26 cellular contexts compared by ENCODE assay signal in the genomic region with DNA sequence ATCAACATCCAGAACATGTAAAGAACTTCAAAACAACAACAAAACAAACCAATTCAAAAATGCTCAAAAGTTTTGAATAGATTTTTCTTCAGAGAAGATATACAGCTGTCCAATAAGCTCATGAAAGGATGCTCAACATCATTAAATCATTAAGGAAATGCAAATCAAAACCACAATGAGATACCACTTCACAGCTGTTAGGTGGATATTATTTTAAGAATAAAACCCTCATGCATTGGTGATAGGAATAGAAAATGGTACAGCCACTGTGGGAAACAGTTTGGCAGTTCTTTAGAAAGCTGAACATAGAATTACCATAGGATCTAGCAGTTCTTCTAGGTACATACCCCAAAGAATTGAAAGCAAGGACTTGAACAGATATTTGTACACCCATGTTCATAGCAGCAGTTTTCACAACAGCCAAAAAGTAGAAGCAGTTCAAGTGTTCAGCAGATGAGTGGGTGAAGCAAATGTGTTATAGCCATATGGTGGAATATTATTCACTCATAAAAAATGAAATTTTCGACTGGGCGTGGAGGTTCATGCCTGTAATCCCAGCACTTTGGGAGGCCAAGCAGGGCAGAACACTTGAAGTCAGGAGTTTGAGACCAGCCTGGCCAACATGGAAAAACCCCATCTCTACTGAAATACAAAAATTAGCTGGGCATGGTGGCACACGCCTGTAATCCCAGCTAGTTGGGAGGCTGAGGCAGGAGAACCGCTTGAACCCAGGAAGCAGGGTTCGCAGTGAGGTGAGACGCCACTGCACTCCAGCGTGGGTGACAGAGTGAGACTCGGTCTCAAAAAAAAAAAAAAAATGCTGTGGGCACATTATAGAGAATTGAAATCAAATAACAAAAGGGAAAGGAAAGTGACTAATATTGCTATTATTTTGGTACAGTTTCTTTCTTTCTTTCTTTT. TPM values are rescaled to one million over a fixed set of nuclear protein-coding genes. Genes with fewer than 3 reads are reported as not detected.
A peak's percentile ranks its signal among the peaks of the same experiment; 100 is the strongest.
DNase-seq lines count a peak whose midpoint lies in the region; ATAC-seq and TF ChIP-seq lines count a peak whose summit lies in the region.
"Had no signal": no experiment of that assay in that cellular context is flagged by ENCODE, and none has a peak within 500 bp of the region (broad histone marks: within the 10 kb centered on the region; RNA-seq: fewer than 3 reads in every experiment).

No MANE protein-coding gene starts in this region.

- no peaks in the 10 kb centered on the region for H3K9me3 Mint-ChIP-seq in activated T-cell treated with anti-CD3 and anti-CD28 coated beads, Interleukin-2, amount 50 U/mL, for 24 hours
- H3K9me3 Mint-ChIP-seq in CD8-positive, alpha-beta T cell, result no peaks in the 10 kb centered on the region
- H3K9me3 Mint-ChIP-seq in mesothelial cell of epicardium, result no peaks in the 10 kb centered on the region
- H3K9me3 Mint-ChIP-seq: activated T-helper 1 cell treated with anti-CD3 and anti-CD28 coated beads, Interleukin-12 subunit alpha, Interleukin-12 subunit beta, Interleukin-2, Interleukin-4 antibody, amounts not matched to agents 30 ng/mL and 10 ng/mL and 1 ng/mL, durations not matched to agents 14 hours and 24 hours and 36 hours; immature natural killer cell had no signal

- no peaks in the 10 kb centered on the region for H3K36me3 ChIP-seq in CD8-positive, alpha-beta T cell (ENCODE audit: insufficient read depth, low read length)
- no peaks in the 10 kb centered on the region for H3K36me3 ChIP-seq in Panc1 (ENCODE audit: control insufficient read depth, insufficient read depth, low read length)
- H3K36me3 ChIP-seq in spleen, result peaks cover 0 to 48% (median 2%) of the 10 kb centered on the region in 6 donors
- H3K36me3 ChIP-seq: left ventricle myocardium inferior had no signal

- H3K4me1 Mint-ChIP-seq in activated T-cell treated with anti-CD3 and anti-CD28 coated beads, Interleukin-2, amount 50 U/mL, for 24 hours (ENCODE audit: low read depth), result peaks cover 57% of the 10 kb centered on the region
- peaks cover 44% of the 10 kb centered on the region for H3K4me1 Mint-ChIP-seq in CD8-positive, alpha-beta T cell (ENCODE audit: low read depth)
- H3K4me1 Mint-ChIP-seq in mesothelial cell of epicardium, result peaks cover 16% of the 10 kb centered on the region

- H3K27ac ChIP-seq in CD8-positive, alpha-beta T cell (ENCODE audit: low read depth, low read length), result no peak overlapping the region
- H3K27ac ChIP-seq in Panc1 (ENCODE audit: low read length), result no peak overlapping the region
- H3K27ac ChIP-seq in spleen, result no peak overlapping the region
- H3K27ac ChIP-seq: epithelial cell of prostate, GM23248, left ventricle myocardium inferior, PC-9, psoas muscle, skin epidermis, VCaP had no signal

- ATAC-seq in CD8-positive, alpha-beta T cell, result no peak
- no peak for ATAC-seq in Panc1
- ATAC-seq in GM21825 (IDR thresholded peaks at IDR 0.05; ENCODE audit: unreplicated experiment), result no peak
- ATAC-seq: mucosa of descending colon, psoas muscle had no signal

- H3K4me1 ChIP-seq in CD8-positive, alpha-beta T cell (ENCODE audit: insufficient read depth, low read length), result peaks cover 11% of the 10 kb centered on the region
- H3K4me1 ChIP-seq in Panc1 (ENCODE audit: control insufficient read depth, insufficient read depth, low read length) (no peaks in the 10 kb centered on the region), spleen (peaks cover 0 to 22% (median 4%) of the 10 kb centered on the region in 6 donors)
- H3K4me1 ChIP-seq: left ventricle myocardium inferior, psoas muscle had no signal

- peaks cover 36% of the 10 kb centered on the region for H3K36me3 Mint-ChIP-seq in activated T-cell treated with anti-CD3 and anti-CD28 coated beads, Interleukin-2, amount 50 U/mL, for 24 hours (ENCODE audit: low read depth)
- peaks cover 30% of the 10 kb centered on the region for H3K36me3 Mint-ChIP-seq in CD8-positive, alpha-beta T cell
- peaks cover 1% of the 10 kb centered on the region for H3K36me3 Mint-ChIP-seq in mesothelial cell of epicardium

- TSS peak; percentile 40 for BruUV-seq in Panc1 (replicated peaks; lab: Mats Ljungman, UMichigan)

- H3K27me3 Mint-ChIP-seq in activated T-cell treated with anti-CD3 and anti-CD28 coated beads, Interleukin-2, amount 50 U/mL, for 24 hours, result no peaks in the 10 kb centered on the region
- no peaks in the 10 kb centered on the region for H3K27me3 Mint-ChIP-seq in CD8-positive, alpha-beta T cell (ENCODE audit: low read depth)
- no peaks in the 10 kb centered on the region for H3K27me3 Mint-ChIP-seq in mesothelial cell of epicardium (ENCODE audit: low read depth)

- CTCF ChIA-PET in CD8-positive, alpha-beta T cell (lab: Charles Lee), result interaction anchor here (0.7 to 1.6 kb wide), 4 partner anchors 37 to 74 kb away, joined by 3 to 6 read pairs (median 4); a partner anchor contains a TSS
- CTCF ChIA-PET in Panc1 (lab: Charles Lee), result interaction anchor here (0.7 kb wide), 1 partner anchor 11 kb away, joined by 3 read pairs; no protein-coding TSS in a partner anchor
- CTCF ChIA-PET in HEK293T (lab: Yijun Ruan, JAX), result interaction anchor here (0.6 kb wide), 1 partner anchor 23 kb away, joined by 3 read pairs; no protein-coding TSS in a partner anchor

- 90 to 92% (median 90%) methylated on average over 8 of the region's 8 CpGs for WGBS in spleen, 5 donors

- no peak for DNase-seq in activated T-cell treated with anti-CD3 and anti-CD28 coated beads, Interleukin-2, amount 50 U/mL, for 24 hours
- DNase-seq in activated T-cell treated with anti-CD3 and anti-CD28 coated beads, Interleukin-2, amount 50 U/mL, for 48 hours, result no peak
- DNase-seq in CD8-positive, alpha-beta T cell, result no peak
- DNase-seq in Panc1 (ENCODE audit: low read depth, low spot score) (no peak), mesothelial cell of epicardium (ENCODE audit: low spot score in 2 of 2, unreplicated experiment in 2 of 2) (no peak), spleen (no peak), HEK293T (ENCODE audit: extremely low spot score) (no peak)
- DNase-seq: anterior cingulate cortex, C1 segment of cervical spinal cord, foreskin fibroblast, GM23248, immature natural killer cell, KBM-7, left ventricle myocardium inferior, mucosa of descending colon, NCI-H187, NCI-H2227 treated with DMSO at 0.1 percent for 48 hours, NCI-H774, PC-9, psoas muscle, T-helper 2 cell had no signal

- no peaks in the 10 kb centered on the region for H3K9me3 ChIP-seq in CD8-positive, alpha-beta T cell (ENCODE audit: low read length)
- no peaks in the 10 kb centered on the region for H3K9me3 ChIP-seq in Panc1 (ENCODE audit: control insufficient read depth, insufficient read depth, low read depth, low read length)
- no peaks in the 10 kb centered on the region for H3K9me3 ChIP-seq in spleen
- H3K9me3 ChIP-seq: left ventricle myocardium inferior, mucosa of descending colon, psoas muscle had no signal

- in situ Hi-C loops in Panc1 (cut with HindIII; ENCODE audit: low pct_unique_long_range_greater_than_20kb, low sequenced_read_pairs), result no loop called here

- TF ChIP-seq CTCF in CD8-positive, alpha-beta T cell (IDR thresholded peaks at IDR 0.05), result no peak
- TF ChIP-seq CTCF in Panc1 (IDR thresholded peaks at IDR 0.05) (no peak), mesothelial cell of epicardium (IDR thresholded peaks at IDR 0.05; ENCODE audit: unreplicated experiment) (no peak), spleen (IDR thresholded peaks at IDR 0.05 in 8 of 11, conservative IDR thresholded peaks at IDR 0.05 in 3 of 11) (no peak)

- POLR2A ChIA-PET in CD8-positive, alpha-beta T cell (lab: Charles Lee), result interaction anchor here (0.6 to 3.0 kb wide), 3 partner anchors 15 to 945 kb away, joined by 3 to 9 read pairs (median 4); a partner anchor contains a TSS
- POLR2A ChIA-PET in Panc1 (lab: Charles Lee) (interaction anchor here (0.6 kb wide), 1 partner anchor 104 kb away, joined by 3 read pairs; no protein-coding TSS in a partner anchor), HEK293T (lab: Yijun Ruan, JAX) (interaction anchor here (1.0 kb wide), 1 partner anchor 71 kb away, joined by 3 read pairs; no protein-coding TSS in a partner anchor)

- TF ChIP-seq POLR2A in spleen (IDR thresholded peaks at IDR 0.05), result no peak

- intact Hi-C loops in CD8-positive, alpha-beta T cell (cut with DNase I, micrococcal nuclease), result no loop called here
- intact Hi-C loops in Panc1 (cut with micrococcal nuclease; ENCODE audit: unreplicated experiment) (no loop called here), spleen (cut with DNase I; ENCODE audit: low total_unique reads) (no loop called here)

- H3K4me3 Mint-ChIP-seq in activated T-cell treated with anti-CD3 and anti-CD28 coated beads, Interleukin-2, amount 50 U/mL, for 24 hours, result peak overlapping the region; percentile 39
- H3K4me3 Mint-ChIP-seq in CD8-positive, alpha-beta T cell, result peak overlapping the region; percentile 8
- H3K4me3 Mint-ChIP-seq in mesothelial cell of epicardium, result no peak overlapping the region
- H3K4me3 Mint-ChIP-seq: activated T-helper 1 cell treated with anti-CD3 and anti-CD28 coated beads, Interleukin-12 subunit alpha, Interleukin-12 subunit beta, Interleukin-2, Interleukin-4 antibody, amounts not matched to agents 30 ng/mL and 10 ng/mL and 1 ng/mL, durations not matched to agents 14 hours and 24 hours and 36 hours had no signal

- no peaks in the 10 kb centered on the region for H3K27me3 ChIP-seq in CD8-positive, alpha-beta T cell (ENCODE audit: insufficient read depth, low read length)
- H3K27me3 ChIP-seq in Panc1 (ENCODE audit: control insufficient read depth, insufficient read depth, low read length) (no peaks in the 10 kb centered on the region), spleen (replicated peaks in 1 of 7) (no peaks in the 10 kb centered on the region)

- H3K27ac Mint-ChIP-seq in activated T-cell treated with anti-CD3 and anti-CD28 coated beads, Interleukin-2, amount 50 U/mL, for 24 hours, result peak overlapping the region; percentile 86
- H3K27ac Mint-ChIP-seq in CD8-positive, alpha-beta T cell, result no peak overlapping the region
- peak overlapping the region; percentile 85 for H3K27ac Mint-ChIP-seq in mesothelial cell of epicardium
- H3K27ac Mint-ChIP-seq: activated T-helper 1 cell treated with anti-CD3 and anti-CD28 coated beads, Interleukin-12 subunit alpha, Interleukin-12 subunit beta, Interleukin-2, Interleukin-4 antibody, amounts not matched to agents 30 ng/mL and 10 ng/mL and 1 ng/mL, durations not matched to agents 14 hours and 24 hours and 36 hours had no signal

- no peak overlapping the region for H3K4me3 ChIP-seq in CD8-positive, alpha-beta T cell (ENCODE audit: low read depth, low read length)
- H3K4me3 ChIP-seq in Panc1 (ENCODE audit: low read depth in 2 of 2, low read length in 2 of 2), result no peak overlapping the region
- no peak overlapping the region for H3K4me3 ChIP-seq in spleen
- H3K4me3 ChIP-seq: GM23248, left ventricle myocardium inferior, mucosa of descending colon, PC-9, psoas muscle, skin epidermis had no signal

TF ChIP-seq in HEK293T, 16 proteins besides CTCF, POLR2A, EP300 and RAD21 (continues in another document):
- TF ChIP-seq NFRKB (IDR thresholded peaks at IDR 0.05) (no peak), L3MBTL2 (conservative IDR thresholded peaks at IDR 0.05) (no peak), ARNT (IDR thresholded peaks at IDR 0.05) (no peak)

RNA-seq across cellular contexts. Expression of a gene that starts 42.9 kb away (rescaled TPM):
- 10 to 100 TPM; 13.5 to 13.8 TPM for total RNA-seq in CD8-positive, alpha-beta T cell
- total RNA-seq in Panc1 (2021; ENCODE audit: unreplicated experiment) (69.9 TPM), mesothelial cell of epicardium (27.5 to 28.0 TPM (median 27.6 TPM) in 3 replicates), spleen (10 to 100 TPM; 41.0 to 56.3 (median 48.9) TPM)
- 22.0 TPM for polyA plus RNA-seq in Panc1 (2012; ENCODE audit: insufficient read length)
- 10 to 100 TPM in 1 of 3 donors, 1 to 10 TPM in 2; 9.4 to 10.1 (median 9.5) TPM for polyA plus RNA-seq in spleen
